In genomic region chr3:183099026-183099837, GRCh38 we compare ENCODE assay signal across 8 cellular contexts. TPM values are rescaled to one million over a fixed set of nuclear protein-coding genes. Genes with fewer than 3 reads are reported as not detected.
DNase-seq lines count a peak whose midpoint lies in the region; ATAC-seq and TF ChIP-seq lines count a peak whose summit lies in the region.

MCCC1 (minus strand) TSS chr3:183099496; CDS start chr3:183099440, 56 bp downstream.

- intact Hi-C loops in activated B cell treated with CpG ODN at 0.5 μM for 24 hours (cut with micrococcal nuclease) = loop anchor here (1.0 to 10.0 kb wide), 7 partner anchors 17 to 537 kb away; partner anchors contain the start of genes ATP11B, DCUN1D1 and LAMP3

- peak; percentile 98 for ATAC-seq in GM18873 (IDR thresholded peaks at IDR 0.05; ENCODE audit: low FRiP score, unreplicated experiment)
- ATAC-seq in HG03139 (IDR thresholded peaks at IDR 0.05; ENCODE audit: unreplicated experiment) = peak; percentile 99
- ATAC-seq in activated B cell treated with CpG ODN at 0.5 μM for 24 hours (ENCODE audit: low read depth) = peak; percentile 96

- H3K4me3 Mint-ChIP-seq in activated B cell treated with CpG ODN at 0.5 μM for 24 hours = peak within 1 kb of the TSS; percentile 97
- peak within 1 kb of the TSS; percentile 92 to 97 (median 96) for H3K4me3 Mint-ChIP-seq in immature natural killer cell

- H3K9me3 Mint-ChIP-seq in activated B cell treated with CpG ODN at 0.5 μM for 24 hours = no peaks in the 10 kb centered on the region
- H3K9me3 Mint-ChIP-seq in immature natural killer cell = no peaks in the 10 kb centered on the region

- TF ChIP-seq CTCF in activated B cell treated with CpG ODN at 0.5 μM for 24 hours (IDR thresholded peaks at IDR 0.05) = no peak

- H3K27ac ChIP-seq in caudate nucleus (ENCODE audit: low read depth, low read length) = peak within 1 kb of the TSS; percentile 95

- H3K36me3 Mint-ChIP-seq in activated B cell treated with CpG ODN at 0.5 μM for 24 hours (ENCODE audit: low read depth) (peaks cover 19% of the 10 kb centered on the region), immature natural killer cell (no peaks in the 10 kb centered on the region)

- POLR2A ChIA-PET in activated B cell treated with CpG ODN at 0.5 μM for 24 hours (lab: Charles Lee) = interaction anchor here (0.6 to 1.2 kb wide), 4 partner anchors 12 to 193 kb away, joined by 3 to 6 read pairs (median 4); no protein-coding TSS in a partner anchor

- H3K27me3 Mint-ChIP-seq in activated B cell treated with CpG ODN at 0.5 μM for 24 hours = no peaks in the 10 kb centered on the region
- H3K27me3 Mint-ChIP-seq in immature natural killer cell (ENCODE audit: low read depth in 3 of 3) = peaks cover 9 to 11% (median 10%) of the 10 kb centered on the region in 3 donors

- in situ Hi-C loops in ACHN (cut with HindIII; ENCODE audit: low pct_ligation_motif_present, low pct_unique_long_range_greater_than_20kb, low sequenced_read_pairs) = no loop called here

- CTCF ChIA-PET in activated B cell treated with CpG ODN at 0.5 μM for 24 hours (lab: Charles Lee) = interaction anchor here (1.0 to 1.5 kb wide), 4 partner anchors 13 to 286 kb away, joined by 4 to 6 read pairs (median 4); no protein-coding TSS in a partner anchor

- DNase-seq in ACHN = peak; percentile 97
- DNase-seq in NCI-H226 = peak; percentile 100
- peak; percentile 91 for DNase-seq in activated B cell treated with CpG ODN at 0.5 μM for 24 hours
- peak; percentile 81 to 100 (median 98) for DNase-seq in caudate nucleus (lab: John Stamatoyannopoulos, UW)
- DNase-seq in immature natural killer cell = peak; percentile 95 to 96 (median 95)
- peak; percentile 95 for DNase-seq in smooth muscle cell of the brain vasculature (ENCODE audit: low read depth, low spot score)

- H3K27ac Mint-ChIP-seq in activated B cell treated with CpG ODN at 0.5 μM for 24 hours (peak within 1 kb of the TSS; percentile 91), immature natural killer cell (peak within 1 kb of the TSS; percentile 94 to 98 (median 95))

- H3K4me1 Mint-ChIP-seq in activated B cell treated with CpG ODN at 0.5 μM for 24 hours (peaks cover 34% of the 10 kb centered on the region), immature natural killer cell (peaks cover 24 to 48% of the 10 kb centered on the region in 2 donors)

RNA-seq across cellular contexts. Expression of gene MCCC1, which starts in this region (rescaled TPM):
- 25.2 and 31.6 TPM in 2 replicates for total RNA-seq in activated B cell treated with CpG ODN at 0.5 μM for 24 hours
- 10 to 100 TPM; 15.2 to 35.5 (median 23.0) TPM for polyA plus RNA-seq in immature natural killer cell

Comparison
In these comparisons a context has a peak if more than half of its experiments do, and no peak if none do; other contexts are left out.
1. Peak in every context shown above with its lines: DNase-seq, ATAC-seq and H3K27ac ChIP-seq.